Comparison of ENCODE assay signal across 23 cellular contexts in the genomic region with DNA sequence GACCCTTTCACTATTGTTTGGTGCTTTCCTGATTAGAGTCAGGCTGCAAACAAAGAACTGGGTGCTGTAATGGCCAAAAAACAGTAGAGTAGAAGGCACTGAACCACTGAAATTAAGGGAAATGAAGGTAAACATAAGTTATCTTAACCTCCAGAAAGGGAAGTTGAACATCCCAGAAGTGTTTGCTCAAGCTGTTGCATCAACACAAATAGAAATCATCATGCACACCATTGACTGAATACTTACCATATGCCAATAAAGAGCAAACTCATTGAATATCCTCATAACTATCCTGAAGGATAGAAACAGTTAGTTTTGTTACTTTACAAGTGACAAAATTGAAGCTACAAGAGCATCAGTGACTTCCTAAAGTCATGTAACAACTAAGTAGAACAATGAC.
"Had no signal": no experiment of that assay in that cellular context is flagged by ENCODE, and none has a peak within 500 bp of the region (broad histone marks: within the 10 kb centered on the region; RNA-seq: fewer than 3 reads in every experiment).

No MANE protein-coding gene starts in this region.

- H3K36me3 ChIP-seq: breast epithelium, left lung, lower lobe of right lung, ovary, prostate gland, uterus had no signal

- FAIRE-seq: endometrium, frontal cortex had no signal

- H3K27me3 ChIP-seq: breast epithelium, left lung, ovary, uterus had no signal

- DNase-seq: activated B cell treated with CpG ODN at 0.5 μM for 24 hours; activated CD8-positive, alpha-beta memory T cell treated with anti-CD3 and anti-CD28 coated beads, Interleukin-2, amount 10 ng/mL, durations not matched to agents 7 days and 5 days; activated CD8-positive, alpha-beta T cell treated with anti-CD3 and anti-CD28 coated beads, Interleukin-2, amount 10 ng/mL, durations not matched to agents 7 days and 5 days; activated naive CD8-positive, alpha-beta T cell treated with anti-CD3 and anti-CD28 coated beads, Interleukin-2, amount 50 U/mL, for 24 hours; activated T-cell treated with anti-CD3 and anti-CD28 coated beads, Interleukin-2, amount 50 U/mL, for 48 hours; effector CD4-positive, alpha-beta T cell; kidney glomerular epithelial cell; left lung; lower lobe of right lung; mesenchymal stem cell; ovary; stimulated activated CD4-positive, alpha-beta T cell treated with anti-CD3 and anti-CD28 coated beads, Interleukin-1b, Interleukin-23, amount 100 ng/mL, for 48 hours; stimulated activated CD4-positive, alpha-beta T cell treated with anti-CD3 and anti-CD28 coated beads, Interleukin-4, amount 100 ng/mL, for 4 hours; stimulated activated CD8-positive, alpha-beta memory T cell treated with anti-CD3 and anti-CD28 coated beads, Interleukin-4, amount 100 ng/mL, for 48 hours; stimulated activated naive CD8-positive, alpha-beta T cell treated with anti-CD3 and anti-CD28 coated beads, Interleukin-15, amount 100 ng/mL, for 72 hours; uterus had no signal

- H3K4me3 ChIP-seq: breast epithelium, left lung, lower lobe of right lung, ovary, prostate gland, smooth muscle cell, uterus had no signal

- H3K27ac ChIP-seq: breast epithelium, left lung, lower lobe of right lung, ovary, prostate gland, uterus had no signal

- ATAC-seq: activated CD8-positive, alpha-beta memory T cell treated with anti-CD3 and anti-CD28 coated beads, Interleukin-2, amount 10 ng/mL, durations not matched to agents 7 days and 5 days; activated CD8-positive, alpha-beta T cell treated with anti-CD3 and anti-CD28 coated beads, Interleukin-2, amount 10 ng/mL, durations not matched to agents 7 days and 5 days; activated naive CD8-positive, alpha-beta T cell treated with anti-CD3 and anti-CD28 coated beads, Interleukin-2, amount 50 U/mL, for 24 hours; left lung; lower lobe of right lung; natural killer cell treated with Interleukin-12 subunit alpha and Interleukin-12 subunit beta and Interleukin-15 and Interleukin-18, amount 100 ng/mL, for 72 hours; stimulated activated memory B cell treated with anti-CD40 and anti-IgM and Interleukin-4, amounts not matched to agents 10 μg/mL and 1 μg/mL and 100 μg/mL, for 72 hours; stimulated activated naive CD8-positive, alpha-beta T cell treated with anti-CD3 and anti-CD28 coated beads, Interleukin-15, amount 100 ng/mL, for 72 hours had no signal

- H3K4me2 ChIP-seq: smooth muscle cell had no signal

- H3K9me3 ChIP-seq: breast epithelium, left lung, lower lobe of right lung, ovary, prostate gland, uterus had no signal

- H3K4me1 ChIP-seq: breast epithelium, left lung, lower lobe of right lung, prostate gland, uterus had no signal
